ENCODE assay signal across 1 cellular context in the genomic region with DNA sequence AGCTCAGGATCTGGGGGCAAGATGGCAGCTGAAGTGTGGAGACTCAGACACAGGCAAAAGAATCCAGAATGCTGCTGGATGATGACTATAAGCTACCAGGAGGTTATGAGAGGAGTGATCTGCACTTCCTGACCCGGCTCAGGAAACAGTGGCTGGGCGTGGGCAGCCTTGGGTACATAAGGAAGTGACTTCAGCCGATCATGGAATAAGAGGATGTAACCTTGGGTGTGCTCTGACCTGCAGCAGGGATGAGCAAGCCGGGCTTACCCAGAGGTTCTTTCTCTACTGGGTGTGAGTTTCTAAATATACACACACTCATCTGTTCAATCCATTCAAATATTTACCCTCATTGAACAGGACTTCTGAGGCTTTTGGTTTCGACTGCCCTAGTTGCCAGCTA.
TF ChIP-seq lines count a peak whose summit lies in the region.

No MANE protein-coding gene starts in this region.

TF ChIP-seq in K562, 482 proteins besides CTCF, POLR2A, EP300 and RAD21 (continued from another document):
- TF ChIP-seq NR2C2 (CRISPR knock-in tag; IDR thresholded peaks at IDR 0.05) (no peak), NR2C2 (tag; IDR thresholded peaks at IDR 0.05) (peak; percentile 84; the same call in 1 of the 2 replicates), ZNF589 (CRISPR knock-in tag; IDR thresholded peaks at IDR 0.05; ENCODE audit: low read depth) (peak; percentile 72; the same call in 1 of the 2 replicates)
- TF ChIP-seq, protein P1, sequence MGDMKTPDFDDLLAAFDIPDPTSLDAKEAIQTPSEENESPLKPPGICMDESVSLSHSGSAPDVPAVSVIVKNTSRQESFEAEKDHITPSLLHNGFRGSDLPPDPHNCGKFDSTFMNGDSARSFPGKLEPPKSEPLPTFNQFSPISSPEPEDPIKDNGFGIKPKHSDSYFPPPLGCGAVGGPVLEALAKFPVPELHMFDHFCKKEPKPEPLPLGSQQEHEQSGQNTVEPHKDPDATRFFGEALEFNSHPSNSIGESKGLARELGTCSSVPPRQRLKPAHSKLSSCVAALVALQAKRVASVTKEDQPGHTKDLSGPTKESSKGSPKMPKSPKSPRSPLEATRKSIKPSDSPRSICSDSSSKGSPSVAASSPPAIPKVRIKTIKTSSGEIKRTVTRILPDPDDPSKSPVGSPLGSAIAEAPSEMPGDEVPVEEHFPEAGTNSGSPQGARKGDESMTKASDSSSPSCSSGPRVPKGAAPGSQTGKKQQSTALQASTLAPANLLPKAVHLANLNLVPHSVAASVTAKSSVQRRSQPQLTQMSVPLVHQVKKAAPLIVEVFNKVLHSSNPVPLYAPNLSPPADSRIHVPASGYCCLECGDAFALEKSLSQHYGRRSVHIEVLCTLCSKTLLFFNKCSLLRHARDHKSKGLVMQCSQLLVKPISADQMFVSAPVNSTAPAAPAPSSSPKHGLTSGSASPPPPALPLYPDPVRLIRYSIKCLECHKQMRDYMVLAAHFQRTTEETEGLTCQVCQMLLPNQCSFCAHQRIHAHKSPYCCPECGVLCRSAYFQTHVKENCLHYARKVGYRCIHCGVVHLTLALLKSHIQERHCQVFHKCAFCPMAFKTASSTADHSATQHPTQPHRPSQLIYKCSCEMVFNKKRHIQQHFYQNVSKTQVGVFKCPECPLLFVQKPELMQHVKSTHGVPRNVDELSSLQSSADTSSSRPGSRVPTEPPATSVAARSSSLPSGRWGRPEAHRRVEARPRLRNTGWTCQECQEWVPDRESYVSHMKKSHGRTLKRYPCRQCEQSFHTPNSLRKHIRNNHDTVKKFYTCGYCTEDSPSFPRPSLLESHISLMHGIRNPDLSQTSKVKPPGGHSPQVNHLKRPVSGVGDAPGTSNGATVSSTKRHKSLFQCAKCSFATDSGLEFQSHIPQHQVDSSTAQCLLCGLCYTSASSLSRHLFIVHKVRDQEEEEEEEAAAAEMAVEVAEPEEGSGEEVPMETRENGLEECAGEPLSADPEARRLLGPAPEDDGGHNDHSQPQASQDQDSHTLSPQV (IDR thresholded peaks at IDR 0.05), result peak; percentile 43; the same call in 1 of the 2 replicates
